Comparison of ENCODE assay signal across 20 cellular contexts in the genomic region with DNA sequence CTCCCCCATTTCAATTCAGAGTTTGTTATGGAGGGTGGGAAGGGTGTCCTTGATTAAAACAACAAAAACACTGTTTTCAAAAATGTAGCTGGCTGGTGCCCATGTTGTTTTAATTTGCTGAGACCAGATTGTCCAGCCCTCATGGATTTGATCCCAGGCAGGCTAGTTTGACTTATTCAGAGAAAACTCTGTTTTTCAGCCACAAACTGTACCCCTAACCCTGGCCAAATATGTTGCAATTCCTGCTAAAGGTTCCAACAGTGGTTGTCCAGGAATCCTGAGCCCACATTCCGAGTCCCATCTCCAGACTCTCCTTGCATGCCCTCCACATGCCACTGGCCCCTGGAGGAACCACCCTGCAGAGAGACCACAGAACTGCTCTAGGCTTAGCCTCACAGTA. TPM values are rescaled to one million over a fixed set of nuclear protein-coding genes. Genes with fewer than 3 reads are reported as not detected.
DNase-seq lines count a peak whose midpoint lies in the region; ATAC-seq, FAIRE-seq and TF ChIP-seq lines count a peak whose summit lies in the region.
"Had no signal": no experiment of that assay in that cellular context is flagged by ENCODE, and none has a peak within 500 bp of the region (broad histone marks: within the 10 kb centered on the region; RNA-seq: fewer than 3 reads in every experiment).

No MANE protein-coding gene starts in this region.

- H3K4me1 Mint-ChIP-seq in chondrocyte (ENCODE audit: low read depth): peaks cover 63% of the 10 kb centered on the region

- no peak for TF ChIP-seq CTCF in chondrocyte (IDR thresholded peaks at IDR 0.05)

- 0 to 4% methylated on average over 1 of the region's 1 CpG for WGBS in aorta, 2 donors

- ATAC-seq in left ventricle myocardium superior: peak; percentile 45
- ATAC-seq in aorta (ENCODE audit: low FRiP score): peak; percentile 62
- no peak for ATAC-seq in GM21825 (IDR thresholded peaks at IDR 0.05; ENCODE audit: unreplicated experiment)
- ATAC-seq: A549, esophagus mucosa, left lung had no signal

- DNase-seq in left ventricle myocardium superior: no peak
- DNase-seq in cardiac septum (ENCODE audit: low spot score): no peak
- no peak for DNase-seq in chondrocyte (ENCODE audit: low spot score)
- DNase-seq in mucosa of gallbladder (ENCODE audit: low spot score): peak; percentile 18
- DNase-seq in aorta: no peak
- DNase-seq in HT-29 (ENCODE audit: low spot score): no peak
- DNase-seq in H54 (ENCODE audit: insufficient read length, low spot score): no peak
- DNase-seq: activated CD4-positive, CD25-positive, alpha-beta regulatory T cell treated with anti-CD3 and anti-CD28 coated beads, Interleukin-2, amount 50 U/mL, for 72 hours; COR-L47; left lung; NCI-H524 treated with DMSO at 0.1 percent for 48 hours; stimulated activated CD4-positive, alpha-beta T cell treated with anti-CD3 and anti-CD28 coated beads, Interleukin-4, amount 100 ng/mL, for 24 hours had no signal

- H3K4me3 ChIP-seq in aorta (ENCODE audit: low read length in 2 of 2): no peak overlapping the region
- H3K4me3 ChIP-seq: A549, cardiac muscle cell, left lung, smooth muscle cell, vagina had no signal

- no peak for TF ChIP-seq POLR2A in H54 (IDR thresholded peaks at IDR 0.05; ENCODE audit: low read depth, low read length)

- no peaks in the 10 kb centered on the region for H3K36me3 ChIP-seq in aorta (ENCODE audit: control insufficient read depth in 1 of 2, insufficient read depth in 2 of 2, low read length in 1 of 2)
- H3K36me3 ChIP-seq: cardiac muscle cell, left lung, vagina had no signal

- H3K27ac ChIP-seq in aorta (ENCODE audit: low read depth in 1 of 2, low read length in 2 of 2): no peak overlapping the region
- H3K27ac ChIP-seq: A549, cardiac muscle cell, vagina had no signal

- H3K36me3 Mint-ChIP-seq in chondrocyte (ENCODE audit: low read depth): no peaks in the 10 kb centered on the region
- H3K36me3 Mint-ChIP-seq: naive thymus-derived CD8-positive, alpha-beta T cell had no signal

- peaks cover 2 to 3% of the 10 kb centered on the region in 2 donors for H3K4me1 ChIP-seq in aorta (ENCODE audit: control insufficient read depth in 1 of 2, insufficient read depth in 2 of 2, low read length in 2 of 2)

- no peak for FAIRE-seq in H54 (lab: Jason Lieb, UNC)
- FAIRE-seq: A549 had no signal

- H3K9me3 Mint-ChIP-seq in chondrocyte (ENCODE audit: low read depth): no peaks in the 10 kb centered on the region
- H3K9me3 Mint-ChIP-seq: naive thymus-derived CD8-positive, alpha-beta T cell had no signal

- H3K27me3 Mint-ChIP-seq in chondrocyte (ENCODE audit: low read depth): no peaks in the 10 kb centered on the region
- H3K27me3 Mint-ChIP-seq: naive thymus-derived CD8-positive, alpha-beta T cell; progenitor cell of endocrine pancreas had no signal

- H3K27ac Mint-ChIP-seq in chondrocyte (ENCODE audit: unreplicated experiment): peak overlapping the region; percentile 38
- H3K27ac Mint-ChIP-seq: progenitor cell of endocrine pancreas had no signal

- H3K4me3 Mint-ChIP-seq in chondrocyte (ENCODE audit: unreplicated experiment): no peak overlapping the region

- intact Hi-C loops in left ventricle myocardium superior (cut with micrococcal nuclease) (no loop called here), cardiac septum (cut with DNase I) (loop anchor here (5.0 to 10.0 kb wide), 2 partner anchors 140 to 318 kb away; a partner anchor contains a TSS), aorta (cut with DNase I) (loop anchor here (5.0 to 10.0 kb wide), 5 partner anchors 58 to 450 kb away; no protein-coding TSS in a partner anchor)

- no peaks in the 10 kb centered on the region for H3K27me3 ChIP-seq in aorta (ENCODE audit: control insufficient read depth in 1 of 2, insufficient read depth in 2 of 2, low read length in 1 of 2)
- H3K27me3 ChIP-seq: cardiac muscle cell, left lung, vagina had no signal

- H3K9me3 ChIP-seq in aorta (ENCODE audit: control insufficient read depth, low read length): no peaks in the 10 kb centered on the region
- H3K9me3 ChIP-seq: A549, left lung, vagina had no signal

RNA-seq across cellular contexts. Expression of a gene that starts 36.0 kb away (rescaled TPM):
- 3.2 TPM for total RNA-seq in left ventricle myocardium superior
- 1.9 TPM for total RNA-seq in cardiac septum
- 3.3 to 4.1 TPM (median 3.3 TPM) in 3 replicates for total RNA-seq in chondrocyte
- 0.46 TPM for total RNA-seq in mucosa of gallbladder
- total RNA-seq in aorta: 1 to 10 TPM; 1.0 to 3.1 TPM
- polyA plus RNA-seq in aorta: 1 to 10 TPM; 2.3 to 3.5 TPM
- 0.73 TPM in 1 of 2 replicates, not detected in the other for total RNA-seq in HT-29 (2014; rRNA removed; shearing (Covaris generic))
- total RNA-seq: vagina had no signal
